Comparison of ENCODE assay signal across 1 cellular context in the genomic region with DNA sequence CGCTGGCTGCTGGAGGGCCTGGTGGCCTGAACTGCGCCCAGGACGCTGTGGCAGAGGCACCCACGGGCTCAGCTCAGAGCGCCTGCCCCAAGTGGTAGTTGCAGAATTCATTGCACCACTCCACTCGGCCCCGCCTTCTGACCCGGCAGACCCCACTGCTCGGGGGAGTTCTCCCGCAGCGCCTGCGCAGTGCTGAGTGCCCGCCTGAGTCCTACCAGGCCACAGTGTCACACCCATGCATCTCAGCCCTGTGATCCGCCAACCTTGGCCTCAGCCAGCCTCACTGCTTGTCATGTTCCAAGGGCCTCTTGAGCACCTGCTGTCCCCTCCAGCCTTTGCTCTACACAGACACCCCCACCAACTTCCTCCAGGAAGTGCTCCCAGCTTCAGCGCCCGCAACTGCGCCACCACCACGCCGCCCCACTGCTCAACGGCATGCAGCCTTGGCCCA.
TF ChIP-seq lines count a peak whose summit lies in the region.

No MANE protein-coding gene starts in this region.

TF ChIP-seq in WTC11, 78 proteins besides CTCF, POLR2A, EP300 and RAD21 (continued from another document):
- TF ChIP-seq, protein P1, sequence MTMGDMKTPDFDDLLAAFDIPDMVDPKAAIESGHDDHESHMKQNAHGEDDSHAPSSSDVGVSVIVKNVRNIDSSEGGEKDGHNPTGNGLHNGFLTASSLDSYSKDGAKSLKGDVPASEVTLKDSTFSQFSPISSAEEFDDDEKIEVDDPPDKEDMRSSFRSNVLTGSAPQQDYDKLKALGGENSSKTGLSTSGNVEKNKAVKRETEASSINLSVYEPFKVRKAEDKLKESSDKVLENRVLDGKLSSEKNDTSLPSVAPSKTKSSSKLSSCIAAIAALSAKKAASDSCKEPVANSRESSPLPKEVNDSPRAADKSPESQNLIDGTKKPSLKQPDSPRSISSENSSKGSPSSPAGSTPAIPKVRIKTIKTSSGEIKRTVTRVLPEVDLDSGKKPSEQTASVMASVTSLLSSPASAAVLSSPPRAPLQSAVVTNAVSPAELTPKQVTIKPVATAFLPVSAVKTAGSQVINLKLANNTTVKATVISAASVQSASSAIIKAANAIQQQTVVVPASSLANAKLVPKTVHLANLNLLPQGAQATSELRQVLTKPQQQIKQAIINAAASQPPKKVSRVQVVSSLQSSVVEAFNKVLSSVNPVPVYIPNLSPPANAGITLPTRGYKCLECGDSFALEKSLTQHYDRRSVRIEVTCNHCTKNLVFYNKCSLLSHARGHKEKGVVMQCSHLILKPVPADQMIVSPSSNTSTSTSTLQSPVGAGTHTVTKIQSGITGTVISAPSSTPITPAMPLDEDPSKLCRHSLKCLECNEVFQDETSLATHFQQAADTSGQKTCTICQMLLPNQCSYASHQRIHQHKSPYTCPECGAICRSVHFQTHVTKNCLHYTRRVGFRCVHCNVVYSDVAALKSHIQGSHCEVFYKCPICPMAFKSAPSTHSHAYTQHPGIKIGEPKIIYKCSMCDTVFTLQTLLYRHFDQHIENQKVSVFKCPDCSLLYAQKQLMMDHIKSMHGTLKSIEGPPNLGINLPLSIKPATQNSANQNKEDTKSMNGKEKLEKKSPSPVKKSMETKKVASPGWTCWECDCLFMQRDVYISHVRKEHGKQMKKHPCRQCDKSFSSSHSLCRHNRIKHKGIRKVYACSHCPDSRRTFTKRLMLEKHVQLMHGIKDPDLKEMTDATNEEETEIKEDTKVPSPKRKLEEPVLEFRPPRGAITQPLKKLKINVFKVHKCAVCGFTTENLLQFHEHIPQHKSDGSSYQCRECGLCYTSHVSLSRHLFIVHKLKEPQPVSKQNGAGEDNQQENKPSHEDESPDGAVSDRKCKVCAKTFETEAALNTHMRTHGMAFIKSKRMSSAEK (CRISPR knock-in tag; IDR thresholded peaks at IDR 0.05; ENCODE audit: borderline replicate concordance), result no peak
